Comparison of ENCODE assay signal across 24 cellular contexts in genomic region chr11:116867619-116868018, GRCh38. TPM values are rescaled to one million over a fixed set of nuclear protein-coding genes. Genes with fewer than 3 reads are reported as not detected.
DNase-seq lines count a peak whose midpoint lies in the region; ATAC-seq and TF ChIP-seq lines count a peak whose summit lies in the region.
"Had no signal": no experiment of that assay in that cellular context is flagged by ENCODE, and none has a peak within 500 bp of the region (broad histone marks: within the 10 kb centered on the region; RNA-seq: fewer than 3 reads in every experiment).

No MANE protein-coding gene starts in this region.

- peaks cover 25 to 51% (median 38%) of the 10 kb centered on the region in 3 donors for H3K36me3 ChIP-seq in skeletal muscle tissue (ENCODE audit: control insufficient read depth in 3 of 3, insufficient read depth in 3 of 3, low read length in 3 of 3)
- H3K36me3 ChIP-seq in prostate gland = peaks cover 0 to 4% of the 10 kb centered on the region in 2 donors

- H3K4me1 ChIP-seq in skeletal muscle tissue (ENCODE audit: control insufficient read depth in 3 of 3, insufficient read depth in 3 of 3, low read length in 3 of 3) (peaks cover 30 to 36% (median 30%) of the 10 kb centered on the region in 3 donors), prostate gland (replicated peaks) (peaks cover 7% of the 10 kb centered on the region)
- H3K4me1 ChIP-seq: BE2C, Peyer's patch had no signal

- H3K27ac ChIP-seq in angular gyrus (ENCODE audit: low read depth, low read length) (peak overlapping the region; percentile 37), skeletal muscle tissue (ENCODE audit: low read depth, low read length) (peak overlapping the region; percentile 51), prostate gland (no peak overlapping the region)
- H3K27ac ChIP-seq: SJSA1 had no signal

- H3K9ac ChIP-seq in skeletal muscle tissue (ENCODE audit: low read depth in 1 of 3, low read length in 3 of 3) = no peak overlapping the region

- H3K27me3 ChIP-seq in skeletal muscle tissue (ENCODE audit: control insufficient read depth in 3 of 3, insufficient read depth in 3 of 3, low read length in 3 of 3) (no peaks in the 10 kb centered on the region), prostate gland (replicated peaks; ENCODE audit: insufficient read depth) (no peaks in the 10 kb centered on the region)
- H3K27me3 ChIP-seq: BE2C, Peyer's patch, SJSA1 had no signal

- no peak for TF ChIP-seq POLR2A in prostate gland (IDR thresholded peaks at IDR 0.05)

- peak; percentile 16 for ATAC-seq in left ventricle myocardium superior
- ATAC-seq in HG03175 (IDR thresholded peaks at IDR 0.05; ENCODE audit: unreplicated experiment) = no peak
- ATAC-seq: GM12878 had no signal

- H3K4me3 ChIP-seq in skeletal muscle tissue (ENCODE audit: low read length in 3 of 3) = no peak overlapping the region
- no peak overlapping the region for H3K4me3 ChIP-seq in prostate gland
- H3K4me3 ChIP-seq: GM12878, Peyer's patch, SJSA1 had no signal

- H3K9me3 ChIP-seq in skeletal muscle tissue (ENCODE audit: control insufficient read depth in 3 of 3, low read length in 3 of 3) (no peaks in the 10 kb centered on the region), prostate gland (no peaks in the 10 kb centered on the region)
- H3K9me3 ChIP-seq: BE2C, Peyer's patch, SJSA1 had no signal

- 89% methylated on average over 11 of the region's 11 CpGs for WGBS in prostate gland

- intact Hi-C loops in left ventricle myocardium superior (cut with micrococcal nuclease) = no loop called here
- intact Hi-C loops in prostate gland (cut with DNase I) = no loop called here

- TF ChIP-seq CTCF in prostate gland (IDR thresholded peaks at IDR 0.05) = no peak

- peak; percentile 24 for DNase-seq in ELF-1 (ENCODE audit: low read depth, low spot score)
- DNase-seq in left ventricle myocardium superior = no peak
- no peak for DNase-seq in medulla oblongata (ENCODE audit: extremely low spot score)
- no peak for DNase-seq in prostate gland (ENCODE audit: low spot score)
- no peak for DNase-seq in NCI-H526 (lab: John Stamatoyannopoulos, UW)
- DNase-seq: BE2C; CD4-positive, alpha-beta T cell; COR-L47; DMS79 treated with DMSO at 0.1 percent for 48 hours; IMR-90; NCI-H1105; NCI-H146; NCI-H2029; NCI-H226; NCI-H510A treated with DMSO at 0.1 percent for 48 hours; NCI-H82 had no signal

RNA-seq across cellular contexts. Expression of gene APOA1, which starts 30.2 kb away (rescaled TPM):
- total RNA-seq in left ventricle myocardium superior = 9.2 TPM
- 3.7 TPM for total RNA-seq in skeletal muscle tissue
- 1,000 to 10,000 TPM in 1 of 2 donors, not detected in 1; 2,058 TPM for total RNA-seq in prostate gland
- total RNA-seq: SJSA1 had no signal

RNA-seq across cellular contexts. Expression of gene APOC3, which starts 37.9 kb away (rescaled TPM):
- total RNA-seq in left ventricle myocardium superior (not detected), skeletal muscle tissue (not detected), prostate gland (not detected)
- total RNA-seq: A673; CD4-positive, alpha-beta T cell; IMR-90; OCI-LY7; SJSA1 had no signal

RNA-seq across cellular contexts. Expression of gene APOA4, which starts 44.5 kb away (rescaled TPM):
- total RNA-seq in left ventricle myocardium superior (not detected), skeletal muscle tissue (0.52 TPM), prostate gland (not detected)
- total RNA-seq: A673; CD4-positive, alpha-beta T cell; GM12878; IMR-90; OCI-LY7; SJSA1 had no signal

Comparison
In these comparisons a context has a peak if more than half of its experiments do, and no peak if none do; other contexts are left out.
1. H3K27ac ChIP-seq: peak in angular gyrus (single experiment) and skeletal muscle tissue (single experiment); none in prostate gland (0 of 2).